In the genomic region with DNA sequence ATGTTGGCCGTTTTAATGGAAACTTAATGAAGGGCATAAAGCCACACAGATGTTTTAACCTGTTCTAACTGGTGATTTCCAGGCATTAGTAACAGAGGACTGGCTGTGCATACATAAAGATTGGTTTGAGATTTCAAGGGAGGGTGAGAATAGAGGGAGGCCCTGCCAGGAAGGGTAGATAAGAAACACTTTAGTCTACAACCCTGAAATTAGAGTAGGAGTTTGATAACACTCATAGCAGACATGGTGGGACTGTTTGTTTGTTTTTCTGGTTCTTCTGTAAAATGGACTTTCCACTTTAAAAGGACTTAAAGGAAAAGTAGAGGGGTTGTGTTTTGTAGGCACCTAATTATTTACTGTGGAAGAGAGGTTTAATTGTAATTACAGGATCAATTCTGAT, we compare ENCODE assay signal across 14 cellular contexts. TPM values are rescaled to one million over a fixed set of nuclear protein-coding genes. Genes with fewer than 3 reads are reported as not detected.
DNase-seq lines count a peak whose midpoint lies in the region; TF ChIP-seq lines count a peak whose summit lies in the region.
"Had no signal": no experiment of that assay in that cellular context is flagged by ENCODE, and none has a peak within 500 bp of the region (broad histone marks: within the 10 kb centered on the region; RNA-seq: fewer than 3 reads in every experiment).

No MANE protein-coding gene starts in this region.

- H3K27ac Mint-ChIP-seq in endodermal cell: peak overlapping the region; percentile 49
- peak overlapping the region; percentile 5 for H3K27ac Mint-ChIP-seq in type B pancreatic cell
- H3K27ac Mint-ChIP-seq: CD8-positive, alpha-beta T cell; H9 had no signal

- H3K36me3 ChIP-seq in cardiac muscle cell (no peaks in the 10 kb centered on the region), endodermal cell (ENCODE audit: control insufficient read depth, insufficient read depth, low read length) (no peaks in the 10 kb centered on the region)

- intact Hi-C loops in cardiac septum (cut with DNase I): no loop called here

- no peak overlapping the region for H3K4me3 ChIP-seq in cardiac muscle cell
- no peak overlapping the region for H3K4me3 ChIP-seq in endodermal cell (ENCODE audit: low read length)
- H3K4me3 ChIP-seq: GM23248 had no signal

- H3K4me1 ChIP-seq in cardiac muscle cell (ENCODE audit: low read depth) (peaks cover 13% of the 10 kb centered on the region), endodermal cell (ENCODE audit: control insufficient read depth, insufficient read depth, low read length) (no peaks in the 10 kb centered on the region)
- H3K4me1 ChIP-seq: Caco-2 had no signal

- TF ChIP-seq CTCF in cardiac muscle cell (IDR thresholded peaks at IDR 0.05; ENCODE audit: low read depth, low read length) (no peak), endodermal cell (conservative IDR thresholded peaks at IDR 0.05) (no peak), type B pancreatic cell (conservative IDR thresholded peaks at IDR 0.05) (no peak)

- no peak overlapping the region for H3K9ac ChIP-seq in endodermal cell (ENCODE audit: extremely low read depth, low read length, poor library complexity, severe bottlenecking)
- H3K9ac ChIP-seq: GM23248 had no signal

- H3K9me3 Mint-ChIP-seq in endodermal cell: no peaks in the 10 kb centered on the region
- peaks cover 6% of the 10 kb centered on the region for H3K9me3 Mint-ChIP-seq in type B pancreatic cell
- H3K9me3 Mint-ChIP-seq: CD14-positive monocyte; CD8-positive, alpha-beta T cell; H9 had no signal

- WGBS in endodermal cell (ENCODE audit: insufficient coverage in 1 of 2, insufficient read length in 1 of 2), 2 experiments: 80 to 100% methylated on average over 1 of the region's 1 CpG

- H3K9me3 ChIP-seq in cardiac muscle cell (ENCODE audit: low read depth) (no peaks in the 10 kb centered on the region), endodermal cell (ENCODE audit: control insufficient read depth, low read length) (no peaks in the 10 kb centered on the region)
- H3K9me3 ChIP-seq: Caco-2 had no signal

- H3K27me3 ChIP-seq in cardiac muscle cell (no peaks in the 10 kb centered on the region), endodermal cell (ENCODE audit: control insufficient read depth, insufficient read depth, low read length, poor library complexity, severe bottlenecking) (no peaks in the 10 kb centered on the region)

- peak overlapping the region; percentile 32 for H3K27ac ChIP-seq in cardiac muscle cell
- H3K27ac ChIP-seq in endodermal cell (ENCODE audit: low read depth, low read length): no peak overlapping the region
- H3K27ac ChIP-seq: 22Rv1, GM23248 had no signal

- H3K4me3 Mint-ChIP-seq in endodermal cell (no peak overlapping the region), type B pancreatic cell (no peak overlapping the region)
- H3K4me3 Mint-ChIP-seq: CD14-positive monocyte; CD8-positive, alpha-beta T cell; H9 had no signal

- H3K27me3 Mint-ChIP-seq in endodermal cell (ENCODE audit: insufficient read depth): no peaks in the 10 kb centered on the region
- H3K27me3 Mint-ChIP-seq in type B pancreatic cell: no peaks in the 10 kb centered on the region

- DNase-seq in DMS 273 (lab: John Stamatoyannopoulos, UW; ENCODE audit: unreplicated experiment) (peak; percentile 7), DMS 273 treated with DMSO at 0.1 percent for 48 hours (lab: John Stamatoyannopoulos, UW) (no peak), cardiac muscle cell (ENCODE audit: low read depth in 1 of 2, low spot score in 1 of 2) (no peak), cardiac septum (ENCODE audit: low spot score) (no peak), endodermal cell (no peak), type B pancreatic cell (ENCODE audit: extremely low spot score, unreplicated experiment) (no peak), COLO829 (ENCODE audit: low spot score) (no peak), HCEC 1CT (no peak)
- DNase-seq: Caco-2; CD8-positive, alpha-beta T cell; GM23248; H9 had no signal

- H3K36me3 Mint-ChIP-seq in endodermal cell (ENCODE audit: low read depth) (no peaks in the 10 kb centered on the region), type B pancreatic cell (peaks cover 3% of the 10 kb centered on the region)
- H3K36me3 Mint-ChIP-seq: CD14-positive monocyte; CD8-positive, alpha-beta T cell had no signal

- H3K4me1 Mint-ChIP-seq in endodermal cell: peaks cover 5% of the 10 kb centered on the region
- peaks cover 9% of the 10 kb centered on the region for H3K4me1 Mint-ChIP-seq in type B pancreatic cell (ENCODE audit: unreplicated experiment)
- H3K4me1 Mint-ChIP-seq: CD14-positive monocyte, H9 had no signal

RNA-seq across cellular contexts. Expression of a gene that starts 16.2 kb away (rescaled TPM):
- total RNA-seq in cardiac muscle cell: 12.7 and 14.9 TPM in 2 replicates
- 13.9 and 31.5 TPM in 2 replicates for polyA plus RNA-seq in cardiac muscle cell
- total RNA-seq in cardiac septum: 22.0 TPM
- 1 to 10 TPM; 3.3 to 3.8 TPM for total RNA-seq in endodermal cell
- polyA plus RNA-seq in endodermal cell (2013, experiment 1 of 2): 1.2 TPM
- polyA plus RNA-seq in endodermal cell (2013, experiment 2 of 2): 1.1 TPM
- 27.2 and 32.0 TPM in 2 replicates for total RNA-seq in type B pancreatic cell (ENCODE audit: low replicate concordance)
- polyA plus RNA-seq: CD14-positive monocyte had no signal
